20 cellular contexts compared by ENCODE assay signal in genomic region chr11:106390078-106390477, GRCh38.
"Had no signal": no experiment of that assay in that cellular context is flagged by ENCODE, and none has a peak within 500 bp of the region (broad histone marks: within the 10 kb centered on the region; RNA-seq: fewer than 3 reads in every experiment).

No MANE protein-coding gene starts in this region.

- H3K4me1 Mint-ChIP-seq: naive thymus-derived CD4-positive, alpha-beta T cell; nephron progenitor cell had no signal

- H3K4me1 ChIP-seq: esophagus muscularis mucosa, gastrocnemius medialis, heart right ventricle, stomach, transverse colon had no signal

- H3K4me3 Mint-ChIP-seq: dendritic cell treated with granulocyte-macrophage colony-stimulating factor and Interleukin-4, amounts not matched to agents 40 ng/mL and 50 ng/mL, for 4 days; effector memory CD8-positive, alpha-beta T cell; naive thymus-derived CD4-positive, alpha-beta T cell; nephron progenitor cell had no signal

- H3K36me3 Mint-ChIP-seq: naive thymus-derived CD4-positive, alpha-beta T cell had no signal

- H3K36me3 ChIP-seq: esophagus muscularis mucosa, gastrocnemius medialis, heart right ventricle, stomach, thoracic aorta, transverse colon had no signal

- H3K9me3 ChIP-seq: esophagus muscularis mucosa, gastrocnemius medialis, stomach, thoracic aorta, transverse colon had no signal

- ATAC-seq: effector memory CD8-positive, alpha-beta T cell; gastrocnemius medialis; heart right ventricle; left colon; left ventricle myocardium superior; naive thymus-derived CD4-positive, alpha-beta T cell; sciatic nerve had no signal

- H3K27ac ChIP-seq: epithelial cell of prostate, esophagus muscularis mucosa, gastrocnemius medialis, heart right ventricle, stomach, thoracic aorta, transverse colon had no signal

- H3K27me3 Mint-ChIP-seq: dendritic cell treated with granulocyte-macrophage colony-stimulating factor and Interleukin-4, amounts not matched to agents 40 ng/mL and 50 ng/mL, for 4 days; effector memory CD8-positive, alpha-beta T cell had no signal

- H3K27me3 ChIP-seq: esophagus muscularis mucosa, gastrocnemius medialis, heart right ventricle, stomach, transverse colon had no signal

- H3K4me3 ChIP-seq: esophagus muscularis mucosa, gastrocnemius medialis, heart right ventricle, lung, stomach, thoracic aorta, transverse colon had no signal

- H3K27ac Mint-ChIP-seq: dendritic cell treated with granulocyte-macrophage colony-stimulating factor and Interleukin-4, amounts not matched to agents 40 ng/mL and 50 ng/mL, for 4 days; effector memory CD8-positive, alpha-beta T cell; naive thymus-derived CD4-positive, alpha-beta T cell; nephron progenitor cell had no signal

- DNase-seq: effector memory CD8-positive, alpha-beta T cell; gastrocnemius medialis; heart right ventricle; left colon; left ventricle myocardium superior; mesendoderm; naive thymus-derived CD4-positive, alpha-beta T cell; nephron progenitor cell; posterior cingulate gyrus; stimulated activated CD4-positive, alpha-beta T cell treated with anti-CD3 and anti-CD28 coated beads, Interleukin-12 subunit alpha, Interleukin-12 subunit beta, amount 100 ng/mL, for 4 hours; stimulated activated naive CD4-positive, alpha-beta T cell; stomach; substantia nigra; transverse colon had no signal
